37 cellular contexts compared by ENCODE assay signal in genomic region chr20:22245139-22245538, GRCh38.
"Had no signal": no experiment of that assay in that cellular context is flagged by ENCODE, and none has a peak within 500 bp of the region (broad histone marks: within the 10 kb centered on the region; RNA-seq: fewer than 3 reads in every experiment).

No MANE protein-coding gene starts in this region.

- ATAC-seq: activated CD8-positive, alpha-beta T cell treated with anti-CD3 and anti-CD28 coated beads for 36 hours; activated naive CD4-positive, alpha-beta T cell treated with anti-CD3 and anti-CD28 coated beads, Interleukin-2, amount 50 U/mL, for 72 hours; activated T-cell treated with anti-CD3 and anti-CD28 coated beads, Interleukin-2, amount 50 U/mL, for 4 hours; activated T-cell treated with anti-CD3 and anti-CD28 coated beads, Interleukin-2, amount 50 U/mL, for 72 hours; activated T-helper 17 cell treated with anti-CD3 and anti-CD28 coated beads, Interleukin-2, amount 50 U/mL, for 72 hours; body of pancreas had no signal

- FAIRE-seq: astrocyte, TTC549 had no signal

- H3K27ac Mint-ChIP-seq: activated B cell treated with CpG ODN at 0.5 μM for 24 hours; activated CD4-positive, alpha-beta memory T cell treated with anti-CD3 and anti-CD28 coated beads for 36 hours; activated CD4-positive, alpha-beta T cell treated with anti-CD3 and anti-CD28 coated beads, Interleukin-2, amount 10 ng/mL, durations not matched to agents 24 days and 14 days; activated CD8-positive, alpha-beta T cell treated with anti-CD3 and anti-CD28 coated beads for 36 hours; activated naive CD4-positive, alpha-beta T cell treated with anti-CD3 and anti-CD28 coated beads for 36 hours; activated naive CD4-positive, alpha-beta T cell treated with anti-CD3 and anti-CD28 coated beads, Interleukin-2, amount 50 U/mL, for 72 hours; activated naive CD8-positive, alpha-beta T cell treated with anti-CD3 and anti-CD28 coated beads for 36 hours; activated T-cell treated with anti-CD3 and anti-CD28 coated beads, Interleukin-2, amount 50 U/mL, for 72 hours; activated T-helper 1 cell treated with anti-CD3 and anti-CD28 coated beads, Interleukin-12 subunit alpha, Interleukin-12 subunit beta, Interleukin-2, Interleukin-4 antibody, amounts not matched to agents 30 ng/mL and 10 ng/mL and 1 ng/mL, durations not matched to agents 14 hours and 24 hours and 36 hours; activated T-helper 17 cell treated with anti-CD3 and anti-CD28 coated beads, Interleukin-2, amount 50 U/mL, for 72 hours; T-helper 1 cell treated with Interleukin-12 subunit alpha and Interleukin-12 subunit beta and Interleukin-4 antibody, amounts not matched to agents 30 μg/mL and 1 μg/mL, for 36 hours; T-helper 2 cell treated with Interferon-gamma antibody and Interleukin-4, amounts not matched to agents 5 μg/mL and 100 μg/mL, for 36 hours had no signal

- DNase-seq: activated B cell treated with CpG ODN at 0.5 μM for 24 hours; activated CD4-positive, alpha-beta memory T cell treated with anti-CD3 and anti-CD28 coated beads for 36 hours; activated CD4-positive, alpha-beta T cell treated with anti-CD3 and anti-CD28 coated beads for 4 hours; activated CD4-positive, alpha-beta T cell treated with anti-CD3 and anti-CD28 coated beads, Interleukin-2, amount 10 ng/mL, durations not matched to agents 24 days and 14 days; activated CD4-positive, alpha-beta T cell treated with anti-CD3 and anti-CD28 coated beads, Interleukin-2, amount 50 U/mL, for 1 hour; activated CD4-positive, alpha-beta T cell treated with anti-CD3 and anti-CD28 coated beads, Interleukin-2, amount 50 U/mL, for 4 hours; activated CD4-positive, CD25-positive, alpha-beta regulatory T cell treated with anti-CD3 and anti-CD28 coated beads, Interleukin-2, amount 50 U/mL, for 72 hours; activated CD8-positive, alpha-beta memory T cell treated with anti-CD3 and anti-CD28 coated beads, Interleukin-2, amount 50 U/mL, for 4 hours; activated CD8-positive, alpha-beta T cell treated with anti-CD3 and anti-CD28 coated beads for 36 hours; activated effector memory CD4-positive, alpha-beta T cell treated with anti-CD3 and anti-CD28 coated beads, Interleukin-2, amount 50 U/mL, for 16 hours; activated gamma-delta T cell treated with Interleukin-2 at 50 U/mL for 16 hours; activated naive CD4-positive, alpha-beta T cell; activated naive CD4-positive, alpha-beta T cell treated with anti-CD3 and anti-CD28 coated beads for 36 hours; activated naive CD4-positive, alpha-beta T cell treated with anti-CD3 and anti-CD28 coated beads, Interleukin-2, amount 50 U/mL, for 16 hours; activated naive CD8-positive, alpha-beta T cell treated with anti-CD3 and anti-CD28 coated beads for 36 hours; activated T-cell treated with anti-CD3 and anti-CD28 coated beads for 4 hours; activated T-cell treated with anti-CD3 and anti-CD28 coated beads, Interleukin-2, amount 50 U/mL, for 1 hour; activated T-cell treated with anti-CD3 and anti-CD28 coated beads, Interleukin-2, amount 50 U/mL, for 4 hours; activated T-cell treated with anti-CD3 and anti-CD28 coated beads, Interleukin-2, amount 50 U/mL, for 72 hours; adrenal gland; amniotic stem cell; aorta; body of pancreas; brain microvascular endothelial cell; central memory CD4-positive, alpha-beta T cell; T-helper 1 cell; T-helper 2 cell; T-helper 9 cell had no signal

- H3K4me1 Mint-ChIP-seq: activated B cell treated with CpG ODN at 0.5 μM for 24 hours; activated CD4-positive, alpha-beta T cell treated with anti-CD3 and anti-CD28 coated beads, Interleukin-2, amount 10 ng/mL, durations not matched to agents 24 days and 14 days; activated naive CD8-positive, alpha-beta T cell treated with anti-CD3 and anti-CD28 coated beads for 36 hours; activated T-helper 17 cell treated with anti-CD3 and anti-CD28 coated beads, Interleukin-2, amount 50 U/mL, for 72 hours had no signal

- H3K4me3 ChIP-seq: adrenal gland, body of pancreas, breast epithelium had no signal

- H3K36me3 ChIP-seq: adrenal gland, brain microvascular endothelial cell, breast epithelium had no signal

- H3K4me1 ChIP-seq: adrenal gland, body of pancreas, breast epithelium had no signal

- H3K36me3 Mint-ChIP-seq: activated CD4-positive, alpha-beta memory T cell treated with anti-CD3 and anti-CD28 coated beads for 36 hours; activated naive CD4-positive, alpha-beta T cell treated with anti-CD3 and anti-CD28 coated beads, Interleukin-2, amount 50 U/mL, for 72 hours; activated naive CD8-positive, alpha-beta T cell treated with anti-CD3 and anti-CD28 coated beads for 36 hours had no signal

- H3K27ac ChIP-seq: adrenal gland, body of pancreas, brain microvascular endothelial cell, breast epithelium, VCaP had no signal

- H3K9me3 ChIP-seq: adrenal gland, body of pancreas, breast epithelium had no signal

- H3K4me3 Mint-ChIP-seq: activated B cell treated with CpG ODN at 0.5 μM for 24 hours; activated CD4-positive, alpha-beta memory T cell treated with anti-CD3 and anti-CD28 coated beads for 36 hours; activated CD4-positive, alpha-beta T cell treated with anti-CD3 and anti-CD28 coated beads, Interleukin-2, amount 10 ng/mL, durations not matched to agents 24 days and 14 days; activated CD8-positive, alpha-beta T cell treated with anti-CD3 and anti-CD28 coated beads for 36 hours; activated naive CD4-positive, alpha-beta T cell treated with anti-CD3 and anti-CD28 coated beads for 36 hours; activated naive CD8-positive, alpha-beta T cell treated with anti-CD3 and anti-CD28 coated beads for 36 hours; activated T-cell treated with anti-CD3 and anti-CD28 coated beads, Interleukin-2, amount 50 U/mL, for 4 hours; activated T-cell treated with anti-CD3 and anti-CD28 coated beads, Interleukin-2, amount 50 U/mL, for 72 hours; activated T-helper 1 cell treated with anti-CD3 and anti-CD28 coated beads, Interleukin-12 subunit alpha, Interleukin-12 subunit beta, Interleukin-2, Interleukin-4 antibody, amounts not matched to agents 30 ng/mL and 10 ng/mL and 1 ng/mL, durations not matched to agents 14 hours and 24 hours and 36 hours; activated T-helper 17 cell treated with anti-CD3 and anti-CD28 coated beads, Interleukin-2, amount 50 U/mL, for 72 hours; T-helper 1 cell treated with Interleukin-12 subunit alpha and Interleukin-12 subunit beta and Interleukin-4 antibody, amounts not matched to agents 30 μg/mL and 1 μg/mL, for 36 hours; T-helper 2 cell treated with Interferon-gamma antibody and Interleukin-4, amounts not matched to agents 5 μg/mL and 100 μg/mL, for 36 hours had no signal

- H3K27me3 Mint-ChIP-seq: activated B cell treated with CpG ODN at 0.5 μM for 24 hours; activated CD4-positive, alpha-beta memory T cell treated with anti-CD3 and anti-CD28 coated beads for 36 hours; activated CD4-positive, alpha-beta T cell treated with anti-CD3 and anti-CD28 coated beads, Interleukin-2, amount 10 ng/mL, durations not matched to agents 24 days and 14 days; activated CD8-positive, alpha-beta T cell treated with anti-CD3 and anti-CD28 coated beads for 36 hours; activated naive CD8-positive, alpha-beta T cell treated with anti-CD3 and anti-CD28 coated beads for 36 hours; activated T-helper 17 cell treated with anti-CD3 and anti-CD28 coated beads, Interleukin-2, amount 50 U/mL, for 72 hours had no signal

- H3K27me3 ChIP-seq: body of pancreas, brain microvascular endothelial cell, breast epithelium had no signal

- H3K9me3 Mint-ChIP-seq: activated B cell treated with CpG ODN at 0.5 μM for 24 hours; activated CD4-positive, alpha-beta T cell treated with anti-CD3 and anti-CD28 coated beads, Interleukin-2, amount 10 ng/mL, durations not matched to agents 24 days and 14 days; T-helper 1 cell treated with Interleukin-12 subunit alpha and Interleukin-12 subunit beta and Interleukin-4 antibody, amounts not matched to agents 30 μg/mL and 1 μg/mL, for 36 hours; T-helper 2 cell treated with Interferon-gamma antibody and Interleukin-4, amounts not matched to agents 5 μg/mL and 100 μg/mL, for 36 hours had no signal
